In the genomic region with DNA sequence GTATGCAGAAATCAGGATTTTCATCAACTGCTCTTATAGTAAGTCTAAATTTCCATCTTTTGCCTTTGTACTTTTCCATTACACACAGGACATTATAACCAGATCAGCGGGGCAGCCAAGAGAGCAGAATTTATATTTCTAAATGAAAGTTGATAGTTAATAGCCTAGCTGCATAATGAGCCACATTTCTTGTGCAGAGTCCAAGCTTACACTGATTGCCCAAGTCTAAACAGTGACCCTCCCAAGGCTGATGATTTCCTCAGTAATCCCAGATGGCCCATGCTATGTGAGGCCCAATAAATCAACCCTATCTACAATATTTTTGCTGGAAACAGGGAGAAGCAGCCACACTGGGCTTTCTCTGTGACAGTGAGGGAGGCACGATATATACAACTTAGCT, we compare ENCODE assay signal across 16 cellular contexts.
DNase-seq lines count a peak whose midpoint lies in the region; ATAC-seq, FAIRE-seq and TF ChIP-seq lines count a peak whose summit lies in the region.
"Had no signal": no experiment of that assay in that cellular context is flagged by ENCODE, and none has a peak within 500 bp of the region (broad histone marks: within the 10 kb centered on the region; RNA-seq: fewer than 3 reads in every experiment).

No MANE protein-coding gene starts in this region.

- ATAC-seq in gastroesophageal sphincter = peak; percentile 85
- peak; percentile 94 for ATAC-seq in sciatic nerve
- ATAC-seq: GM12878 had no signal

- H3K36me3 ChIP-seq in adrenal gland (replicated peaks in 1 of 2) = no peaks in the 10 kb centered on the region
- H3K36me3 ChIP-seq in gastroesophageal sphincter = no peaks in the 10 kb centered on the region
- no peaks in the 10 kb centered on the region for H3K36me3 ChIP-seq in stomach
- H3K36me3 ChIP-seq in small intestine (ENCODE audit: control insufficient read depth in 2 of 2, insufficient read depth in 2 of 2, low read length in 2 of 2) = no peaks in the 10 kb centered on the region
- H3K36me3 ChIP-seq: spleen, tibial nerve had no signal

- TF ChIP-seq POLR2A in adrenal gland (IDR thresholded peaks at IDR 0.05) (no peak), gastroesophageal sphincter (IDR thresholded peaks at IDR 0.05) (no peak), stomach (IDR thresholded peaks at IDR 0.05) (no peak), GM12891 (IDR thresholded peaks at IDR 0.05; ENCODE audit: low read depth, low read length) (no peak)

- WGBS in adrenal gland, 4 donors = 13 to 35% (median 29%) methylated on average over 2 of the region's 2 CpGs
- WGBS in gastroesophageal sphincter (ENCODE audit: low coverage in 1 of 2), 2 donors = 0 to 28% methylated on average over 2 of the region's 2 CpGs
- 56 to 82% (median 73%) methylated on average over 2 of the region's 2 CpGs for WGBS in stomach, 5 donors
- 59 to 72% (median 66%) methylated on average over 2 of the region's 2 CpGs for WGBS in small intestine, 3 donors

- TF ChIP-seq EP300 in gastroesophageal sphincter (IDR thresholded peaks at IDR 0.05) (no peak), stomach (IDR thresholded peaks at IDR 0.05) (no peak)

- H3K27ac ChIP-seq in adrenal gland = peak overlapping the region; percentile 51 to 77 (median 71)
- H3K27ac ChIP-seq in gastroesophageal sphincter = peak overlapping the region; percentile 56 to 69 (median 64)
- H3K27ac ChIP-seq in stomach = peak overlapping the region in 2 of 5 donors; percentile 9 to 24
- no peak overlapping the region for H3K27ac ChIP-seq in small intestine (ENCODE audit: low read depth in 1 of 2, low read length in 1 of 2)
- H3K27ac ChIP-seq: PC-9, tibial nerve had no signal

- H3K27me3 ChIP-seq in adrenal gland (no peaks in the 10 kb centered on the region), gastroesophageal sphincter (no peaks in the 10 kb centered on the region), stomach (no peaks in the 10 kb centered on the region), small intestine (ENCODE audit: control insufficient read depth in 2 of 2, insufficient read depth in 2 of 2, low read length in 2 of 2) (no peaks in the 10 kb centered on the region)
- H3K27me3 ChIP-seq: spleen, tibial nerve had no signal

- H3K4me1 ChIP-seq in adrenal gland (replicated peaks in 1 of 2) = peaks cover 21 to 26% of the 10 kb centered on the region in 2 donors
- peaks cover 9 to 33% (median 12%) of the 10 kb centered on the region in 3 donors for H3K4me1 ChIP-seq in gastroesophageal sphincter
- H3K4me1 ChIP-seq in stomach = peaks cover 0 to 28% (median 14%) of the 10 kb centered on the region in 4 donors
- no peaks in the 10 kb centered on the region for H3K4me1 ChIP-seq in small intestine (ENCODE audit: control insufficient read depth in 2 of 2, insufficient read depth in 1 of 2, low read depth in 1 of 2, low read length in 1 of 2)
- H3K4me1 ChIP-seq: spleen had no signal

- no peak for FAIRE-seq in GM12891 (lab: Jason Lieb, UNC)
- no peak for FAIRE-seq in small intestine (lab: Jason Lieb, UNC)
- FAIRE-seq: GM12878 had no signal

- H3K4me3 ChIP-seq in AG09309 (ENCODE audit: control insufficient read depth, low read depth, low read length) = no peak overlapping the region
- peak overlapping the region in 1 of 4 donors; percentile 45 for H3K4me3 ChIP-seq in adrenal gland
- H3K4me3 ChIP-seq in gastroesophageal sphincter = no peak overlapping the region
- H3K4me3 ChIP-seq in stomach = no peak overlapping the region
- H3K4me3 ChIP-seq in small intestine (ENCODE audit: low read depth in 1 of 2, low read length in 2 of 2) = no peak overlapping the region
- H3K4me3 ChIP-seq: GM12878, PC-9, spleen, tibial nerve had no signal

- peak; percentile 55 for DNase-seq in AG09309 (ENCODE audit: low read depth)
- peak; percentile 50 to 85 (median 63) for DNase-seq in adrenal gland
- no peak for DNase-seq in sciatic nerve (ENCODE audit: low spot score)
- DNase-seq in stomach = no peak
- DNase-seq in NCI-H1105 (lab: John Stamatoyannopoulos, UW) = no peak
- DNase-seq in GM12891 (ENCODE audit: insufficient read length, low spot score) = no peak
- no peak for DNase-seq in small intestine
- DNase-seq: activated CD4-positive, alpha-beta T cell treated with anti-CD3 and anti-CD28 coated beads, Interleukin-2, amount 50 U/mL, for 48 hours; anterior cingulate cortex; DMS53; mammary epithelial cell; PC-9; spleen had no signal

- TF ChIP-seq CTCF in AG09309 (IDR thresholded peaks at IDR 0.05; ENCODE audit: control insufficient read depth, insufficient read depth, low read depth, low read length, missing control alignments) (no peak), adrenal gland (IDR thresholded peaks at IDR 0.05) (no peak), gastroesophageal sphincter (IDR thresholded peaks at IDR 0.05) (no peak), stomach (IDR thresholded peaks at IDR 0.05) (no peak)

- intact Hi-C loops in adrenal gland (cut with DNase I) (loop anchor here in 1 of 2 donors (10.0 kb wide), 1 partner anchor 126 kb away; no protein-coding TSS in a partner anchor), sciatic nerve (cut with DNase I) (no loop called here), stomach (cut with DNase I; ENCODE audit: low total_unique reads) (no loop called here)

- H3K9me3 ChIP-seq in adrenal gland (replicated peaks in 1 of 3) = no peaks in the 10 kb centered on the region
- no peaks in the 10 kb centered on the region for H3K9me3 ChIP-seq in gastroesophageal sphincter
- no peaks in the 10 kb centered on the region for H3K9me3 ChIP-seq in stomach
- no peaks in the 10 kb centered on the region for H3K9me3 ChIP-seq in small intestine (ENCODE audit: control insufficient read depth, low read depth)
- H3K9me3 ChIP-seq: spleen, tibial nerve had no signal

TF ChIP-seq in GM12891, 5 proteins besides CTCF, POLR2A, EP300 and RAD21:
- TF ChIP-seq SPI1 (IDR thresholded peaks at IDR 0.05; ENCODE audit: low read depth, low read length) (no peak), PAX5 (IDR thresholded peaks at IDR 0.05; ENCODE audit: insufficient read depth, low read length, severe bottlenecking) (no peak), POLR2AphosphoS5 (IDR thresholded peaks at IDR 0.05; ENCODE audit: low read depth, low read length) (no peak), TAF1 (IDR thresholded peaks at IDR 0.05; ENCODE audit: low read depth, low read length) (no peak), POU2F2 (IDR thresholded peaks at IDR 0.05; ENCODE audit: low read depth, low read length) (no peak)

Comparison
In these comparisons a context has a peak if more than half of its experiments do, and no peak if none do; other contexts are left out.
1. DNase-seq: peak in AG09309 (single experiment) and adrenal gland (7 of 7); none in sciatic nerve (single experiment), stomach (single experiment), NCI-H1105 (single experiment), GM12891 (single experiment) and small intestine (single experiment).
2. H3K27ac ChIP-seq: peak in adrenal gland (5 of 5) and gastroesophageal sphincter (4 of 4); none in small intestine (0 of 2).